1 cellular context compared by ENCODE assay signal in genomic region chr6:4351857-4352669, GRCh38.
TF ChIP-seq lines count a peak whose summit lies in the region.

No MANE protein-coding gene starts in this region.

TF ChIP-seq in HCT116, 20 proteins besides CTCF, POLR2A, EP300 and RAD21 (continued from another document):
- TF ChIP-seq EGR1 (IDR thresholded peaks at IDR 0.05; ENCODE audit: low read depth) = no peak
